In genomic region chr18:58580078-58580477, GRCh38 we compare ENCODE assay signal across 17 cellular contexts. TPM values are rescaled to one million over a fixed set of nuclear protein-coding genes. Genes with fewer than 3 reads are reported as not detected.
DNase-seq lines count a peak whose midpoint lies in the region; ATAC-seq and TF ChIP-seq lines count a peak whose summit lies in the region.
"Had no signal": no experiment of that assay in that cellular context is flagged by ENCODE, and none has a peak within 500 bp of the region (broad histone marks: within the 10 kb centered on the region; RNA-seq: fewer than 3 reads in every experiment).

No MANE protein-coding gene starts in this region.

- ATAC-seq in GM19397 (IDR thresholded peaks at IDR 0.05; ENCODE audit: unreplicated experiment) (no peak), HG03135 (IDR thresholded peaks at IDR 0.05; ENCODE audit: unreplicated experiment) (no peak), lower lobe of right lung (no peak)

- no peak overlapping the region for H4K8ac ChIP-seq in mesenchymal stem cell (ENCODE audit: low read length)

- H3K4me2 ChIP-seq in mesenchymal stem cell (ENCODE audit: low read length, poor library complexity, severe bottlenecking), result peak overlapping the region; percentile 3

- H3K23ac ChIP-seq in mesenchymal stem cell (ENCODE audit: low read length in 2 of 2), result no peak overlapping the region

- in situ Hi-C loops in ACHN (cut with HindIII; ENCODE audit: low pct_ligation_motif_present, low pct_unique_long_range_greater_than_20kb, low sequenced_read_pairs), result no loop called here

- intact Hi-C loops in lower lobe of right lung (cut with DNase I), result no loop called here

- no peak overlapping the region for H2BK12ac ChIP-seq in mesenchymal stem cell (ENCODE audit: low read length in 2 of 2)

- no peaks in the 10 kb centered on the region for H3K27me3 ChIP-seq in mesenchymal stem cell (ENCODE audit: control insufficient read depth in 1 of 2, insufficient read depth in 1 of 2, low read length in 2 of 2)
- no peaks in the 10 kb centered on the region for H3K27me3 ChIP-seq in lower lobe of right lung (ENCODE audit: low read depth)
- H3K27me3 ChIP-seq: BE2C, testis had no signal

- no peaks in the 10 kb centered on the region for H3K79me1 ChIP-seq in mesenchymal stem cell (replicated peaks; ENCODE audit: low read length, poor library complexity, severe bottlenecking)

- peak overlapping the region in 1 of 2 experiments; percentile 13 for H3K4ac ChIP-seq in mesenchymal stem cell (ENCODE audit: low read depth in 1 of 2, low read length in 2 of 2)

- H3K27ac ChIP-seq in mesenchymal stem cell (ENCODE audit: low read length, poor library complexity, severe bottlenecking) (peak overlapping the region; percentile 96), lower lobe of right lung (no peak overlapping the region)
- H3K27ac ChIP-seq: parathyroid adenoma, testis had no signal

- no peak overlapping the region for H3K9ac ChIP-seq in mesenchymal stem cell (ENCODE audit: low read length)
- H3K9ac ChIP-seq: parathyroid adenoma had no signal

- peaks cover 0 to 3% of the 10 kb centered on the region in 2 experiments for H3K36me3 ChIP-seq in mesenchymal stem cell (ENCODE audit: control insufficient read depth in 1 of 2, insufficient read depth in 2 of 2, low read depth in 1 of 2, low read length in 2 of 2)
- H3K36me3 ChIP-seq in lower lobe of right lung, result no peaks in the 10 kb centered on the region
- H3K36me3 ChIP-seq: BE2C had no signal

- no peak for TF ChIP-seq CTCF in HFF-Myc (IDR thresholded peaks at IDR 0.05; ENCODE audit: low read depth, low read length, missing control alignments)
- no peak for TF ChIP-seq CTCF in lower lobe of right lung (IDR thresholded peaks at IDR 0.05)

- no peak overlapping the region for H3K14ac ChIP-seq in mesenchymal stem cell (ENCODE audit: low read length in 2 of 2)

- 100% methylated on average over 1 of the region's 2 CpGs for WGBS in mesenchymal stem cell

- H2BK5ac ChIP-seq in mesenchymal stem cell (ENCODE audit: low read depth, low read length, poor library complexity, severe bottlenecking), result no peak overlapping the region

- H2AFZ ChIP-seq in mesenchymal stem cell (ENCODE audit: low read depth, low read length), result no peak overlapping the region
- H2AFZ ChIP-seq: parathyroid adenoma had no signal

- H2BK15ac ChIP-seq in mesenchymal stem cell (ENCODE audit: low read depth, poor library complexity, severe bottlenecking), result no peak overlapping the region

- H3K9me3 ChIP-seq in mesenchymal stem cell (ENCODE audit: control insufficient read depth, low read length), result no peaks in the 10 kb centered on the region
- no peaks in the 10 kb centered on the region for H3K9me3 ChIP-seq in lower lobe of right lung
- H3K9me3 ChIP-seq: BE2C, testis had no signal

- no peak overlapping the region for H4K91ac ChIP-seq in mesenchymal stem cell (ENCODE audit: low read length)

- H3K4me3 ChIP-seq in HFF-Myc (replicated peaks; ENCODE audit: low read depth, low read length) (peak overlapping the region; percentile 38; the same call in 1 of the 2 replicates), mesenchymal stem cell (ENCODE audit: insufficient read depth in 1 of 2, low read depth in 1 of 2, low read length in 2 of 2) (no peak overlapping the region), lower lobe of right lung (no peak overlapping the region)
- H3K4me3 ChIP-seq: testis had no signal

- H2AK5ac ChIP-seq in mesenchymal stem cell (ENCODE audit: low read length, severe bottlenecking), result peak overlapping the region; percentile 76

- H3K18ac ChIP-seq in mesenchymal stem cell (ENCODE audit: low read depth in 1 of 2, low read length in 2 of 2), result peak overlapping the region in 1 of 2 experiments; percentile 23

- no peak overlapping the region for H2BK120ac ChIP-seq in mesenchymal stem cell (ENCODE audit: low read depth, low read length)

- H3K4me1 ChIP-seq in mesenchymal stem cell (ENCODE audit: control insufficient read depth, insufficient read depth, low read depth, low read length) (peaks cover 6% of the 10 kb centered on the region), lower lobe of right lung (no peaks in the 10 kb centered on the region)
- H3K4me1 ChIP-seq: parathyroid adenoma had no signal

- peak; percentile 87 for DNase-seq in ACHN
- no peak for DNase-seq in HFF-Myc (ENCODE audit: extremely low read depth, low read depth)
- DNase-seq in astrocyte of the hippocampus (ENCODE audit: low read depth, low spot score), result peak; percentile 75
- DNase-seq in mesenchymal stem cell, result peak; percentile 44
- DNase-seq in activated CD4-positive, alpha-beta T cell treated with anti-CD3 and anti-CD28 coated beads for 1 hour, result no peak
- DNase-seq in lower lobe of right lung, result no peak
- DNase-seq: activated naive CD8-positive, alpha-beta T cell treated with anti-CD3 and anti-CD28 coated beads for 36 hours; BE2C; cortex of kidney; NCI-H1436; NCI-H446 treated with DMSO at 0.1 percent for 48 hours; stimulated activated CD4-positive, alpha-beta T cell treated with anti-CD3 and anti-CD28 coated beads, Interleukin-15, amount 100 ng/mL, for 24 hours; testis had no signal

RNA-seq across cellular contexts. Expression of gene ALPK2, which starts 48.8 kb away (rescaled TPM):
- polyA plus RNA-seq in mesenchymal stem cell (2013, experiment 1 of 2), result 7.2 TPM
- 7.0 TPM for polyA plus RNA-seq in mesenchymal stem cell (2013, experiment 2 of 2)
- not detected for total RNA-seq in lower lobe of right lung
- polyA plus RNA-seq: IgD-negative memory B cell had no signal

Comparison
In these comparisons a context has a peak if more than half of its experiments do, and no peak if none do; other contexts are left out.
1. DNase-seq: peak in ACHN (single experiment), astrocyte of the hippocampus (single experiment) and mesenchymal stem cell (single experiment); none in HFF-Myc (single experiment), activated CD4-positive, alpha-beta T cell treated with anti-CD3 and anti-CD28 coated beads for 1 hour (single experiment) and lower lobe of right lung (single experiment).